Comparison of ENCODE assay signal across 10 cellular contexts in genomic region chr14:75604979-75605825, GRCh38. TPM values are rescaled to one million over a fixed set of nuclear protein-coding genes. Genes with fewer than 3 reads are reported as not detected.
A peak's percentile ranks its signal among the peaks of the same experiment; 100 is the strongest.
DNase-seq lines count a peak whose midpoint lies in the region; ATAC-seq and TF ChIP-seq lines count a peak whose summit lies in the region.
"Had no signal": no experiment of that assay in that cellular context is flagged by ENCODE, and none has a peak within 500 bp of the region (broad histone marks: within the 10 kb centered on the region; RNA-seq: fewer than 3 reads in every experiment).

No MANE protein-coding gene starts in this region.

- no peaks in the 10 kb centered on the region for H3K27me3 ChIP-seq in upper lobe of left lung

- DNase-seq in NOMO-1 treated with DMSO at 0.1 percent for 48 hours (lab: John Stamatoyannopoulos, UW; ENCODE audit: unreplicated experiment) (peak; percentile 78), coronary artery (ENCODE audit: low spot score) (no peak), left kidney (ENCODE audit: low read depth, low spot score) (peak; percentile 49), upper lobe of left lung (peak; percentile 66 to 73), natural killer cell (no peak), NCI-H226 (no peak), GM10266 (ENCODE audit: extremely low spot score) (no peak)
- DNase-seq: mammary epithelial cell, NCI-H510A had no signal

- WGBS in upper lobe of left lung, 2 donors: 45 to 49% methylated on average over 11 of the region's 11 CpGs

- H3K36me3 ChIP-seq in upper lobe of left lung: no peaks in the 10 kb centered on the region

- H3K27ac Mint-ChIP-seq in natural killer cell: no peak overlapping the region

- peaks cover 0 to 8% (median 0%) of the 10 kb centered on the region in 4 donors for H3K9me3 ChIP-seq in upper lobe of left lung

- TF ChIP-seq POLR2A in upper lobe of left lung (IDR thresholded peaks at IDR 0.05): peak in 1 of 4 donors; percentile 53

- H3K9me3 Mint-ChIP-seq in natural killer cell: no peaks in the 10 kb centered on the region

- H3K4me1 Mint-ChIP-seq in natural killer cell: no peaks in the 10 kb centered on the region

- peaks cover 8 to 34% (median 23%) of the 10 kb centered on the region in 4 donors for H3K4me1 ChIP-seq in upper lobe of left lung

- H3K36me3 Mint-ChIP-seq in natural killer cell: no peaks in the 10 kb centered on the region

- no peak for TF ChIP-seq EP300 in upper lobe of left lung (IDR thresholded peaks at IDR 0.05)

- ATAC-seq in upper lobe of left lung (ENCODE audit: low FRiP score in 2 of 2): peak; percentile 45 to 71
- ATAC-seq in natural killer cell: no peak

- no peaks in the 10 kb centered on the region for H3K27me3 Mint-ChIP-seq in natural killer cell (ENCODE audit: low read depth in 2 of 2)

- TF ChIP-seq CTCF in coronary artery (IDR thresholded peaks at IDR 0.05): no peak
- TF ChIP-seq CTCF in upper lobe of left lung (IDR thresholded peaks at IDR 0.05): no peak
- no peak for TF ChIP-seq CTCF in natural killer cell (IDR thresholded peaks at IDR 0.05)
- no peak for TF ChIP-seq CTCF in GM10266 (IDR thresholded peaks at IDR 0.05; ENCODE audit: control insufficient read depth, insufficient read depth, low read depth, missing control alignments)

- no peak overlapping the region for H3K4me3 Mint-ChIP-seq in natural killer cell

- peak overlapping the region; percentile 11 for H3K4me3 ChIP-seq in coronary artery
- peak overlapping the region in 3 of 4 donors; percentile 16 to 36 (median 35) for H3K4me3 ChIP-seq in upper lobe of left lung

- H3K27ac ChIP-seq in coronary artery (peak overlapping the region in 1 of 2 donors; percentile 37), upper lobe of left lung (peak overlapping the region; percentile 60 to 79 (median 68))
- H3K27ac ChIP-seq: epithelial cell of prostate had no signal

- intact Hi-C loops in natural killer cell (cut with micrococcal nuclease): no loop called here

RNA-seq across cellular contexts. Expression of gene FLVCR2, which starts 26.8 kb away (rescaled TPM):
- 10 to 100 TPM; 19.4 to 41.3 (median 31.8) TPM for total RNA-seq in upper lobe of left lung
- total RNA-seq in natural killer cell: 1 to 10 TPM; 1.4 to 4.8 (median 2.1) TPM

RNA-seq across cellular contexts. Expression of gene ERG28, which starts 55.5 kb away (rescaled TPM):
- total RNA-seq in upper lobe of left lung: 10 to 100 TPM in 5 of 6 donors, 1 to 10 TPM in 1; 6.3 to 36.0 (median 17.3) TPM
- total RNA-seq in natural killer cell: 10 to 100 TPM; 10.5 to 11.1 (median 10.9) TPM

RNA-seq across cellular contexts. Expression of gene TTLL5, which starts 55.8 kb away (rescaled TPM):
- total RNA-seq in upper lobe of left lung (10 to 100 TPM; 24.5 to 85.9 (median 33.5) TPM), natural killer cell (10 to 100 TPM; 27.1 to 34.3 (median 32.5) TPM)

Comparison
In these comparisons a context has a peak if more than half of its experiments do, and no peak if none do; other contexts are left out.
1. DNase-seq: peak in NOMO-1 treated with DMSO at 0.1 percent for 48 hours (single experiment), left kidney (single experiment) and upper lobe of left lung (2 of 2); none in coronary artery (single experiment), natural killer cell (single experiment), NCI-H226 (single experiment) and GM10266 (single experiment).
2. ATAC-seq: peak in upper lobe of left lung (2 of 2); none in natural killer cell (0 of 3).